In the genomic region with DNA sequence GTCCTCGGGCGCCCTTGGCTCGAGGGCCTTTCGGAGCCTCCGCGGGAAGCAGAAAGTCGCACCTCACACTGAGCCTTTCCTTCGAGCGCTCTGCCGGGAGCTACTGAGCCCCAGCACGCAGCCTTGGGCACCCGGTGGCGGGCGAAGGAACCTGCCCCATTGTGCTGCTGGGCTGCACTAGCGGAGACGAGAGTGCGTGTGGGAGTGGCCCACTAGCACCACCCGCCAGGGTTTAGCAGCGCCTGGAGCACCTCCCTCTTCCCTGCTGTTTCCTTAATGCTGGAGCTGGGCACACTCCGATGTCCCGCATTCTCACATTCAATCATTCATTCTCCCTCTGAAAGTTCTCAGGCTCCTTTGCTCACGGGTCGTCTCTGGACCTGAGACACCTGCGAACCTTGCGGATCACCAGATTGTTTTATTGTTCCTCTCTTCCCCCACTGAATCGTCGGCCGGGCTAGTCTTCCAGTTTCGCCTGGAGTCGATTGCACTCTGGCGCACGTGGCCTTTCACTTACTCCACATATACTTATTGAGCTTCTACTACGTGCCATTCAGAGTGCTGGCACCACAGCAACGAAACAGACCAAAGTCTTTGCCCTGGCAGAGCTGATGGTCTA, we compare ENCODE assay signal across 9 cellular contexts. TPM values are rescaled to one million over a fixed set of nuclear protein-coding genes. Genes with fewer than 3 reads are reported as not detected.
DNase-seq lines count a peak whose midpoint lies in the region; ATAC-seq and TF ChIP-seq lines count a peak whose summit lies in the region.
"Had no signal": no experiment of that assay in that cellular context is flagged by ENCODE, and none has a peak within 500 bp of the region (broad histone marks: within the 10 kb centered on the region; RNA-seq: fewer than 3 reads in every experiment).

No MANE protein-coding gene starts in this region.

- no peak overlapping the region for H3K27ac Mint-ChIP-seq in activated CD8-positive, alpha-beta T cell treated with anti-CD3 and anti-CD28 coated beads, Interleukin-2, amount 10 ng/mL, durations not matched to agents 7 days and 5 days
- H3K27ac Mint-ChIP-seq in activated CD8-positive, alpha-beta T cell treated with anti-CD3 and anti-CD28 coated beads for 36 hours: no peak overlapping the region
- no peak overlapping the region for H3K27ac Mint-ChIP-seq in stimulated activated effector memory CD8-positive, alpha-beta T cell treated with anti-CD3 and anti-CD28 coated beads, Interleukin-12 subunit alpha, Interleukin-12 subunit beta, amount 100 ng/mL, for 72 hours

- peaks cover 14% of the 10 kb centered on the region for H3K9me3 Mint-ChIP-seq in activated CD8-positive, alpha-beta T cell treated with anti-CD3 and anti-CD28 coated beads, Interleukin-2, amount 10 ng/mL, durations not matched to agents 7 days and 5 days (ENCODE audit: insufficient read depth)
- no peaks in the 10 kb centered on the region for H3K9me3 Mint-ChIP-seq in activated CD8-positive, alpha-beta T cell treated with anti-CD3 and anti-CD28 coated beads for 36 hours
- peaks cover 4% of the 10 kb centered on the region for H3K9me3 Mint-ChIP-seq in stimulated activated effector memory CD8-positive, alpha-beta T cell treated with anti-CD3 and anti-CD28 coated beads, Interleukin-12 subunit alpha, Interleukin-12 subunit beta, amount 100 ng/mL, for 72 hours

- peak overlapping the region; percentile 30 for H3K4me3 Mint-ChIP-seq in activated CD8-positive, alpha-beta T cell treated with anti-CD3 and anti-CD28 coated beads, Interleukin-2, amount 10 ng/mL, durations not matched to agents 7 days and 5 days
- H3K4me3 Mint-ChIP-seq in activated CD8-positive, alpha-beta T cell treated with anti-CD3 and anti-CD28 coated beads for 36 hours: no peak overlapping the region
- H3K4me3 Mint-ChIP-seq in stimulated activated effector memory CD8-positive, alpha-beta T cell treated with anti-CD3 and anti-CD28 coated beads, Interleukin-12 subunit alpha, Interleukin-12 subunit beta, amount 100 ng/mL, for 72 hours: peak overlapping the region; percentile 61

- no peak for ATAC-seq in activated CD8-positive, alpha-beta T cell treated with anti-CD3 and anti-CD28 coated beads, Interleukin-2, amount 10 ng/mL, durations not matched to agents 7 days and 5 days
- no peak for ATAC-seq in activated CD8-positive, alpha-beta T cell treated with anti-CD3 and anti-CD28 coated beads for 36 hours
- no peak for ATAC-seq in stimulated activated effector memory CD8-positive, alpha-beta T cell treated with anti-CD3 and anti-CD28 coated beads, Interleukin-12 subunit alpha, Interleukin-12 subunit beta, amount 100 ng/mL, for 72 hours

- POLR2A ChIA-PET in activated CD8-positive, alpha-beta T cell treated with anti-CD3 and anti-CD28 coated beads, Interleukin-2, amount 10 ng/mL, durations not matched to agents 7 days and 5 days (lab: Charles Lee): no interaction called here
- POLR2A ChIA-PET in activated CD8-positive, alpha-beta T cell treated with anti-CD3 and anti-CD28 coated beads for 36 hours (lab: Charles Lee): no interaction called here

- peaks cover 93% of the 10 kb centered on the region for H3K27me3 Mint-ChIP-seq in activated CD8-positive, alpha-beta T cell treated with anti-CD3 and anti-CD28 coated beads, Interleukin-2, amount 10 ng/mL, durations not matched to agents 7 days and 5 days (ENCODE audit: low read depth)
- H3K27me3 Mint-ChIP-seq in activated CD8-positive, alpha-beta T cell treated with anti-CD3 and anti-CD28 coated beads for 36 hours: peaks cover 93% of the 10 kb centered on the region

- H3K36me3 Mint-ChIP-seq in activated CD8-positive, alpha-beta T cell treated with anti-CD3 and anti-CD28 coated beads, Interleukin-2, amount 10 ng/mL, durations not matched to agents 7 days and 5 days (ENCODE audit: low read depth): peaks cover 19% of the 10 kb centered on the region
- H3K36me3 Mint-ChIP-seq in activated CD8-positive, alpha-beta T cell treated with anti-CD3 and anti-CD28 coated beads for 36 hours (ENCODE audit: low read depth): peaks cover 3% of the 10 kb centered on the region
- H3K36me3 Mint-ChIP-seq in stimulated activated effector memory CD8-positive, alpha-beta T cell treated with anti-CD3 and anti-CD28 coated beads, Interleukin-12 subunit alpha, Interleukin-12 subunit beta, amount 100 ng/mL, for 72 hours: peaks cover 9% of the 10 kb centered on the region

- H3K4me1 Mint-ChIP-seq in activated CD8-positive, alpha-beta T cell treated with anti-CD3 and anti-CD28 coated beads, Interleukin-2, amount 10 ng/mL, durations not matched to agents 7 days and 5 days (ENCODE audit: low read depth): peaks cover 24% of the 10 kb centered on the region
- peaks cover 21% of the 10 kb centered on the region for H3K4me1 Mint-ChIP-seq in activated CD8-positive, alpha-beta T cell treated with anti-CD3 and anti-CD28 coated beads for 36 hours (ENCODE audit: low read depth)
- peaks cover 50% of the 10 kb centered on the region for H3K4me1 Mint-ChIP-seq in stimulated activated effector memory CD8-positive, alpha-beta T cell treated with anti-CD3 and anti-CD28 coated beads, Interleukin-12 subunit alpha, Interleukin-12 subunit beta, amount 100 ng/mL, for 72 hours

- no peak for TF ChIP-seq CTCF in activated CD8-positive, alpha-beta T cell treated with anti-CD3 and anti-CD28 coated beads for 36 hours (IDR thresholded peaks at IDR 0.05)

- DNase-seq in activated CD8-positive, alpha-beta T cell treated with anti-CD3 and anti-CD28 coated beads, Interleukin-2, amount 10 ng/mL, durations not matched to agents 7 days and 5 days: no peak
- no peak for DNase-seq in activated CD8-positive, alpha-beta T cell treated with anti-CD3 and anti-CD28 coated beads for 36 hours
- DNase-seq in LoVo (ENCODE audit: low spot score) (peak; percentile 36), foreskin melanocyte (peak; percentile 25), GM19240 (ENCODE audit: insufficient read length, low spot score) (no peak), medulla oblongata (ENCODE audit: extremely low spot score) (no peak), superior temporal gyrus (ENCODE audit: extremely low spot score) (no peak)
- DNase-seq in stimulated activated effector memory CD8-positive, alpha-beta T cell treated with anti-CD3 and anti-CD28 coated beads, Interleukin-12 subunit alpha, Interleukin-12 subunit beta, amount 100 ng/mL, for 72 hours (ENCODE audit: low spot score in 2 of 2): no peak

- CTCF ChIA-PET in activated CD8-positive, alpha-beta T cell treated with anti-CD3 and anti-CD28 coated beads, Interleukin-2, amount 10 ng/mL, durations not matched to agents 7 days and 5 days (lab: Charles Lee): interaction anchor here (2.0 kb wide), 1 partner anchor 11 kb away, joined by 6 read pairs; no protein-coding TSS in a partner anchor
- CTCF ChIA-PET in activated CD8-positive, alpha-beta T cell treated with anti-CD3 and anti-CD28 coated beads for 36 hours (lab: Charles Lee): interaction anchor here (2.1 kb wide), 1 partner anchor 11 kb away, joined by 9 read pairs; no protein-coding TSS in a partner anchor

- intact Hi-C loops in activated CD8-positive, alpha-beta T cell treated with anti-CD3 and anti-CD28 coated beads for 36 hours (cut with micrococcal nuclease): loop anchor here (10.0 kb wide), 1 partner anchor 252 kb away; no protein-coding TSS in a partner anchor

RNA-seq across cellular contexts. Expression of gene PAX3, which starts 8.4 kb away (rescaled TPM):
- not detected for total RNA-seq in activated CD8-positive, alpha-beta T cell treated with anti-CD3 and anti-CD28 coated beads, Interleukin-2, amount 10 ng/mL, durations not matched to agents 7 days and 5 days
- not detected for total RNA-seq in activated CD8-positive, alpha-beta T cell treated with anti-CD3 and anti-CD28 coated beads for 36 hours
- total RNA-seq: pulmonary artery endothelial cell had no signal

Comparison
In these comparisons a context has a peak if more than half of its experiments do, and no peak if none do; other contexts are left out.
1. DNase-seq: peak in LoVo (single experiment) and foreskin melanocyte (single experiment); none in activated CD8-positive, alpha-beta T cell treated with anti-CD3 and anti-CD28 coated beads, Interleukin-2, amount 10 ng/mL, durations not matched to agents 7 days and 5 days (single experiment), activated CD8-positive, alpha-beta T cell treated with anti-CD3 and anti-CD28 coated beads for 36 hours (single experiment), stimulated activated effector memory CD8-positive, alpha-beta T cell treated with anti-CD3 and anti-CD28 coated beads, Interleukin-12 subunit alpha, Interleukin-12 subunit beta, amount 100 ng/mL, for 72 hours (0 of 2), GM19240 (single experiment), medulla oblongata (single experiment) and superior temporal gyrus (single experiment).